8 cellular contexts compared by ENCODE assay signal in the genomic region with DNA sequence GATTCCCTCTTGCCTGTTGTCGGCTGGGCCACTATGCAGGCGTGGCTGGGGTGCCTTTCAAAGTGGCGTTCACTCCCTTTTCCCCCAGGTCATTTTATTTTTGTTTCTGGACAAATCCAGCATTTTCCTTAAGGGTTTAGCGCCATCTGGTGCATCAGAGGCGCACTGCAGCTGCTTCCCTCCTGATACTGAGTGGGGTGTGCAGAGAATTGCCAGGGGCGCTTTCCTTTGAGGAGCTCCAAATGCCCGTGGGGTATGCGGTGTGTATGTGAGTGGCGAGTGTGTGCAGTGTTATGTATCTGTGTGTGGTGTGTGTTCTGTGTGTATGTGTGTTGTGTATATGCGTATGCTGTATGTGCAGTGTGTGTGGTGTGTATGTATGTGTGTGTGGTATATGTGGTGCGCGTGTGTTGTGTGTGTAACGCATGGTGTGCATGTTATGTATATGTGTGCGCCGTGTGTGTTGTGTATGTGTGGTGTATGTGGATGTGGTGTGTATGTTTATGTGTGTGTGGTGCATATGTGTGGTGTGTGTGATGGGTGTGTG.
DNase-seq lines count a peak whose midpoint lies in the region; ATAC-seq, FAIRE-seq and TF ChIP-seq lines count a peak whose summit lies in the region.

No MANE protein-coding gene starts in this region.

- 36 to 38% (median 37%) methylated on average over 15 of the region's 15 CpGs for WGBS in psoas muscle, 3 donors

- ATAC-seq in Right ventricle myocardium superior (ENCODE audit: poor library complexity), result peak; percentile 66
- peak; percentile 38 to 67 (median 55) for ATAC-seq in psoas muscle
- no peak for ATAC-seq in GM18873 (IDR thresholded peaks at IDR 0.05; ENCODE audit: low FRiP score, unreplicated experiment)

- peak; percentile 75 for FAIRE-seq in GM18507 (lab: Jason Lieb, UNC)

- no peak for TF ChIP-seq EP300 in Ishikawa (IDR thresholded peaks at IDR 0.05; ENCODE audit: borderline replicate concordance)

- H3K9me3 ChIP-seq in SJSA1 (replicated peaks) (no peaks in the 10 kb centered on the region), psoas muscle (no peaks in the 10 kb centered on the region)

- TF ChIP-seq CTCF in AG09309 (IDR thresholded peaks at IDR 0.05; ENCODE audit: control insufficient read depth, insufficient read depth, low read depth, low read length, missing control alignments), result peak; percentile 95
- TF ChIP-seq CTCF in psoas muscle (IDR thresholded peaks at IDR 0.05), result peak; percentile 95

- DNase-seq in AG09309 (ENCODE audit: low read depth) (no peak), GM18507 (ENCODE audit: extremely low spot score, insufficient read length, low read depth) (peak; percentile 18), SJSA1 (ENCODE audit: low read depth in 1 of 2, low spot score in 2 of 2) (peak; percentile 68 to 73), Right ventricle myocardium superior (peak; percentile 84), psoas muscle (peak; percentile 64 to 71)
- DNase-seq in activated naive CD4-positive, alpha-beta T cell treated with anti-CD3 and anti-CD28 coated beads, Interleukin-2, amount 50 U/mL, for 16 hours, result peak; percentile 53

- intact Hi-C loops in Right ventricle myocardium superior (cut with DNase I) (loop anchor here (5.0 to 10.0 kb wide), 3 partner anchors 217 to 447 kb away; no protein-coding TSS in a partner anchor), psoas muscle (cut with DNase I) (loop anchor here (1.0 to 10.0 kb wide), 6 partner anchors 209 to 849 kb away; no protein-coding TSS in a partner anchor)

- no peaks in the 10 kb centered on the region for H3K36me3 ChIP-seq in SJSA1
- H3K36me3 ChIP-seq in psoas muscle (ENCODE audit: insufficient read depth in 1 of 2, low read depth in 1 of 2), result no peaks in the 10 kb centered on the region

- H3K4me3 ChIP-seq in AG09309 (ENCODE audit: control insufficient read depth, low read depth, low read length), result no peak overlapping the region
- no peak overlapping the region for H3K4me3 ChIP-seq in SJSA1
- no peak overlapping the region for H3K4me3 ChIP-seq in psoas muscle

- no peak overlapping the region for H3K27ac ChIP-seq in SJSA1
- no peak overlapping the region for H3K27ac ChIP-seq in psoas muscle

- no peaks in the 10 kb centered on the region for H3K27me3 ChIP-seq in SJSA1 (replicated peaks)
- no peaks in the 10 kb centered on the region for H3K27me3 ChIP-seq in psoas muscle (ENCODE audit: insufficient read depth in 3 of 3, low read length in 2 of 3)

- peak; percentile 93 for TF ChIP-seq RAD21 in Ishikawa (IDR thresholded peaks at IDR 0.05; ENCODE audit: low read depth)

- no peaks in the 10 kb centered on the region for H3K4me1 ChIP-seq in SJSA1 (replicated peaks)
- H3K4me1 ChIP-seq in psoas muscle, result peaks cover 7% of the 10 kb centered on the region

TF ChIP-seq in Ishikawa, 13 proteins besides CTCF, POLR2A, EP300 and RAD21:
- TF ChIP-seq FOXM1 (IDR thresholded peaks at IDR 0.05; ENCODE audit: borderline replicate concordance, low read depth) (no peak), ZBTB7A (IDR thresholded peaks at IDR 0.05; ENCODE audit: low read depth) (no peak), EGR1 (IDR thresholded peaks at IDR 0.05) (no peak), YY1 (IDR thresholded peaks at IDR 0.05; ENCODE audit: low read depth) (no peak), CEBPB (IDR thresholded peaks at IDR 0.05) (no peak)
- TF ChIP-seq, protein P1, sequence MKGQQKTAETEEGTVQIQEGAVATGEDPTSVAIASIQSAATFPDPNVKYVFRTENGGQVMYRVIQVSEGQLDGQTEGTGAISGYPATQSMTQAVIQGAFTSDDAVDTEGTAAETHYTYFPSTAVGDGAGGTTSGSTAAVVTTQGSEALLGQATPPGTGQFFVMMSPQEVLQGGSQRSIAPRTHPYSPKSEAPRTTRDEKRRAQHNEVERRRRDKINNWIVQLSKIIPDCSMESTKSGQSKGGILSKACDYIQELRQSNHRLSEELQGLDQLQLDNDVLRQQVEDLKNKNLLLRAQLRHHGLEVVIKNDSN (IDR thresholded peaks at IDR 0.05), result no peak
